In genomic region chr17:50354776-50355175, GRCh38 we compare ENCODE assay signal across 19 cellular contexts. TPM values are rescaled to one million over a fixed set of nuclear protein-coding genes. Genes with fewer than 3 reads are reported as not detected.
A peak's percentile ranks its signal among the peaks of the same experiment; 100 is the strongest.
DNase-seq lines count a peak whose midpoint lies in the region; ATAC-seq lines count a peak whose summit lies in the region.
"Had no signal": no experiment of that assay in that cellular context is flagged by ENCODE, and none has a peak within 500 bp of the region (broad histone marks: within the 10 kb centered on the region; RNA-seq: fewer than 3 reads in every experiment).

No MANE protein-coding gene starts in this region.

- H3K27ac Mint-ChIP-seq in activated naive CD8-positive, alpha-beta T cell treated with anti-CD3 and anti-CD28 coated beads, Interleukin-2, amount 10 ng/mL, durations not matched to agents 7 days and 5 days = no peak overlapping the region
- H3K27ac Mint-ChIP-seq in stimulated activated effector memory CD8-positive, alpha-beta T cell treated with anti-CD3 and anti-CD28 coated beads, Interleukin-12 subunit alpha, Interleukin-12 subunit beta, amount 100 ng/mL, for 72 hours = peak overlapping the region; percentile 43

- no peaks in the 10 kb centered on the region for H3K9me3 Mint-ChIP-seq in activated naive CD8-positive, alpha-beta T cell treated with anti-CD3 and anti-CD28 coated beads, Interleukin-2, amount 10 ng/mL, durations not matched to agents 7 days and 5 days
- no peaks in the 10 kb centered on the region for H3K9me3 Mint-ChIP-seq in stimulated activated effector memory CD8-positive, alpha-beta T cell treated with anti-CD3 and anti-CD28 coated beads, Interleukin-12 subunit alpha, Interleukin-12 subunit beta, amount 100 ng/mL, for 72 hours
- H3K9me3 Mint-ChIP-seq: CD8-positive, alpha-beta memory T cell had no signal

- no peak for ATAC-seq in activated naive CD8-positive, alpha-beta T cell treated with anti-CD3 and anti-CD28 coated beads, Interleukin-2, amount 10 ng/mL, durations not matched to agents 7 days and 5 days (ENCODE audit: low read depth)
- ATAC-seq in stimulated activated effector memory CD8-positive, alpha-beta T cell treated with anti-CD3 and anti-CD28 coated beads, Interleukin-12 subunit alpha, Interleukin-12 subunit beta, amount 100 ng/mL, for 72 hours = no peak
- ATAC-seq in HG02884 (IDR thresholded peaks at IDR 0.05; ENCODE audit: unreplicated experiment) = no peak

- POLR2A ChIA-PET in activated naive CD8-positive, alpha-beta T cell treated with anti-CD3 and anti-CD28 coated beads, Interleukin-2, amount 10 ng/mL, durations not matched to agents 7 days and 5 days (lab: Charles Lee) = no interaction called here

- no peak overlapping the region for H3K4me3 Mint-ChIP-seq in activated naive CD8-positive, alpha-beta T cell treated with anti-CD3 and anti-CD28 coated beads, Interleukin-2, amount 10 ng/mL, durations not matched to agents 7 days and 5 days
- no peak overlapping the region for H3K4me3 Mint-ChIP-seq in stimulated activated effector memory CD8-positive, alpha-beta T cell treated with anti-CD3 and anti-CD28 coated beads, Interleukin-12 subunit alpha, Interleukin-12 subunit beta, amount 100 ng/mL, for 72 hours
- H3K4me3 Mint-ChIP-seq: CD8-positive, alpha-beta memory T cell had no signal

- peaks cover 2% of the 10 kb centered on the region for H3K4me1 Mint-ChIP-seq in activated naive CD8-positive, alpha-beta T cell treated with anti-CD3 and anti-CD28 coated beads, Interleukin-2, amount 10 ng/mL, durations not matched to agents 7 days and 5 days
- peaks cover 34% of the 10 kb centered on the region for H3K4me1 Mint-ChIP-seq in stimulated activated effector memory CD8-positive, alpha-beta T cell treated with anti-CD3 and anti-CD28 coated beads, Interleukin-12 subunit alpha, Interleukin-12 subunit beta, amount 100 ng/mL, for 72 hours

- peak; percentile 48 for DNase-seq in activated CD8-positive, alpha-beta memory T cell treated with anti-CD3 and anti-CD28 coated beads, Interleukin-2, amount 50 U/mL, for 48 hours
- DNase-seq in activated CD8-positive, alpha-beta memory T cell treated with anti-CD3 and anti-CD28 coated beads, Interleukin-2, amount 50 U/mL, for 4 hours = no peak
- DNase-seq in activated naive CD8-positive, alpha-beta T cell treated with anti-CD3 and anti-CD28 coated beads, Interleukin-2, amount 10 ng/mL, durations not matched to agents 7 days and 5 days = peak; percentile 22
- DNase-seq in islet precursor cell (peak; percentile 54), cerebellum (ENCODE audit: low spot score) (no peak), cerebellar cortex (ENCODE audit: low spot score) (no peak)
- no peak for DNase-seq in stimulated activated effector memory CD8-positive, alpha-beta T cell treated with anti-CD3 and anti-CD28 coated beads, Interleukin-12 subunit alpha, Interleukin-12 subunit beta, amount 100 ng/mL, for 72 hours (ENCODE audit: low spot score in 2 of 2)
- DNase-seq: AML-193, C1 segment of cervical spinal cord, Calu3, NCI-H1092 treated with DMSO at 0.1 percent for 48 hours, NCI-H1436 treated with DMSO at 0.1 percent for 48 hours, NCI-H2029 treated with DMSO at 0.1 percent for 48 hours, NCI-H345, NCI-H524, NCI-H774, SJCRH30 had no signal

- H3K27me3 Mint-ChIP-seq in activated naive CD8-positive, alpha-beta T cell treated with anti-CD3 and anti-CD28 coated beads, Interleukin-2, amount 10 ng/mL, durations not matched to agents 7 days and 5 days = no peaks in the 10 kb centered on the region

- peaks cover 3% of the 10 kb centered on the region for H3K36me3 Mint-ChIP-seq in activated naive CD8-positive, alpha-beta T cell treated with anti-CD3 and anti-CD28 coated beads, Interleukin-2, amount 10 ng/mL, durations not matched to agents 7 days and 5 days
- peaks cover 77% of the 10 kb centered on the region for H3K36me3 Mint-ChIP-seq in stimulated activated effector memory CD8-positive, alpha-beta T cell treated with anti-CD3 and anti-CD28 coated beads, Interleukin-12 subunit alpha, Interleukin-12 subunit beta, amount 100 ng/mL, for 72 hours

RNA-seq across cellular contexts. Expression of gene XYLT2, which starts 8.8 kb away (rescaled TPM):
- total RNA-seq in activated naive CD8-positive, alpha-beta T cell treated with anti-CD3 and anti-CD28 coated beads, Interleukin-2, amount 10 ng/mL, durations not matched to agents 7 days and 5 days = 10 to 100 TPM; 29.0 to 31.9 TPM
- 17.8 TPM for total RNA-seq in cerebellum

RNA-seq across cellular contexts. Expression of gene MRPL27, which starts 18.2 kb away (rescaled TPM):
- total RNA-seq in activated naive CD8-positive, alpha-beta T cell treated with anti-CD3 and anti-CD28 coated beads, Interleukin-2, amount 10 ng/mL, durations not matched to agents 7 days and 5 days = 10 to 100 TPM; 49.6 to 51.0 TPM
- total RNA-seq in cerebellum = 32.8 TPM

RNA-seq across cellular contexts. Expression of gene EME1, which starts 18.3 kb away (rescaled TPM):
- total RNA-seq in activated naive CD8-positive, alpha-beta T cell treated with anti-CD3 and anti-CD28 coated beads, Interleukin-2, amount 10 ng/mL, durations not matched to agents 7 days and 5 days = 10 to 100 TPM; 27.3 to 28.8 TPM
- total RNA-seq in cerebellum = 4.7 TPM

RNA-seq across cellular contexts. Expression of gene LRRC59, which starts 42.5 kb away (rescaled TPM):
- 10 to 100 TPM; 45.0 to 47.1 TPM for total RNA-seq in activated naive CD8-positive, alpha-beta T cell treated with anti-CD3 and anti-CD28 coated beads, Interleukin-2, amount 10 ng/mL, durations not matched to agents 7 days and 5 days
- 35.9 TPM for total RNA-seq in cerebellum

Comparison
In these comparisons a context has a peak if more than half of its experiments do, and no peak if none do; other contexts are left out.
1. DNase-seq: peak in activated CD8-positive, alpha-beta memory T cell treated with anti-CD3 and anti-CD28 coated beads, Interleukin-2, amount 50 U/mL, for 48 hours (single experiment), activated naive CD8-positive, alpha-beta T cell treated with anti-CD3 and anti-CD28 coated beads, Interleukin-2, amount 10 ng/mL, durations not matched to agents 7 days and 5 days (single experiment) and islet precursor cell (single experiment); none in activated CD8-positive, alpha-beta memory T cell treated with anti-CD3 and anti-CD28 coated beads, Interleukin-2, amount 50 U/mL, for 4 hours (single experiment), stimulated activated effector memory CD8-positive, alpha-beta T cell treated with anti-CD3 and anti-CD28 coated beads, Interleukin-12 subunit alpha, Interleukin-12 subunit beta, amount 100 ng/mL, for 72 hours (0 of 2), cerebellum (single experiment) and cerebellar cortex (single experiment).